Comparison of ENCODE assay signal across 23 cellular contexts in genomic region chr2:201968476-201968875, GRCh38.
"Had no signal": no experiment of that assay in that cellular context is flagged by ENCODE, and none has a peak within 500 bp of the region (broad histone marks: within the 10 kb centered on the region; RNA-seq: fewer than 3 reads in every experiment).

No MANE protein-coding gene starts in this region.

- H3K9me3 Mint-ChIP-seq: effector memory CD8-positive, alpha-beta T cell; nephron progenitor cell had no signal

- H3K27me3 ChIP-seq: left lung, pancreas, testis, tibial artery, upper lobe of left lung had no signal

- H3K4me3 ChIP-seq: esophagus squamous epithelium, left lung, pancreas, smooth muscle cell, testis, tibial artery, upper lobe of left lung had no signal

- H3K4me3 Mint-ChIP-seq: effector memory CD8-positive, alpha-beta T cell; naive thymus-derived CD8-positive, alpha-beta T cell had no signal

- H3K27me3 Mint-ChIP-seq: progenitor cell of endocrine pancreas had no signal

- H3K36me3 ChIP-seq: esophagus squamous epithelium, left lung, neutrophil, pancreas, tibial artery, upper lobe of left lung had no signal

- H3K9me3 ChIP-seq: esophagus squamous epithelium, left lung, neutrophil, pancreas, testis, tibial artery, upper lobe of left lung had no signal

- DNase-seq: cortex of kidney; effector memory CD8-positive, alpha-beta T cell; erythroblast; esophagus squamous epithelium; foreskin melanocyte; left cardiac atrium; left lung; mammary epithelial cell; naive thymus-derived CD8-positive, alpha-beta T cell; nephron progenitor cell; pancreas; stimulated activated CD4-positive, alpha-beta T cell treated with anti-CD3 and anti-CD28 coated beads, Interleukin-12 subunit alpha, Interleukin-12 subunit beta, amount 100 ng/mL, for 4 hours; stimulated activated CD4-positive, alpha-beta T cell treated with anti-CD3 and anti-CD28 coated beads, Interleukin-1b, Interleukin-23, amount 100 ng/mL, for 48 hours; stimulated activated CD4-positive, alpha-beta T cell treated with anti-CD3 and anti-CD28 coated beads, Interleukin-4, amount 100 ng/mL, for 1 hour; stimulated activated CD8-positive, alpha-beta memory T cell treated with anti-CD3 and anti-CD28 coated beads, Interleukin-4, amount 100 ng/mL, for 48 hours; stimulated activated naive CD4-positive, alpha-beta T cell; testis; tibial artery; upper lobe of left lung had no signal

- H3K27ac ChIP-seq: esophagus squamous epithelium, left lung, neutrophil, pancreas, testis, tibial artery, upper lobe of left lung had no signal

- ATAC-seq: effector memory CD8-positive, alpha-beta T cell; left cardiac atrium; left lung; naive thymus-derived CD8-positive, alpha-beta T cell; pancreas; sciatic nerve had no signal

- H3K27ac Mint-ChIP-seq: effector memory CD8-positive, alpha-beta T cell had no signal

- H3K36me3 Mint-ChIP-seq: naive thymus-derived CD8-positive, alpha-beta T cell had no signal

- H3K4me2 ChIP-seq: smooth muscle cell had no signal

- H3K4me1 ChIP-seq: left lung, pancreas, testis, upper lobe of left lung had no signal
